ENCODE assay signal across 8 cellular contexts in genomic region chr5:149345147-149345891, GRCh38. TPM values are rescaled to one million over a fixed set of nuclear protein-coding genes. Genes with fewer than 3 reads are reported as not detected.
DNase-seq lines count a peak whose midpoint lies in the region; ATAC-seq and TF ChIP-seq lines count a peak whose summit lies in the region.

GRPEL2 (plus strand) TSS chr5:149345499; CDS start chr5:149345540, 41 bp downstream.

- H3K4me3 ChIP-seq in BJ (ENCODE audit: low read depth, low read length), result peak within 1 kb of the TSS; percentile 72
- H3K4me3 ChIP-seq in left lung, result peak within 1 kb of the TSS; percentile 70 to 92

- H3K27ac ChIP-seq in left lung, result peak within 1 kb of the TSS; percentile 81 to 91

- intact Hi-C loops in left lung (cut with DNase I), result no loop called here

- H3K9me3 Mint-ChIP-seq in activated CD4-positive, alpha-beta T cell treated with anti-CD3 and anti-CD28 coated beads, Interleukin-2, amount 10 ng/mL, durations not matched to agents 7 days and 5 days, result no peaks in the 10 kb centered on the region

- H3K27ac Mint-ChIP-seq in activated CD4-positive, alpha-beta T cell treated with anti-CD3 and anti-CD28 coated beads, Interleukin-2, amount 10 ng/mL, durations not matched to agents 7 days and 5 days, result peak within 1 kb of the TSS; percentile 93

- no peak for TF ChIP-seq CTCF in BJ (IDR thresholded peaks at IDR 0.05; ENCODE audit: insufficient read depth, low read depth, low read length)
- no peak for TF ChIP-seq CTCF in left lung (IDR thresholded peaks at IDR 0.05)

- CTCF ChIA-PET in BJ (lab: Yijun Ruan, JAX), result interaction anchor here (0.6 to 3.9 kb wide), 9 partner anchors 10 to 273 kb away, joined by 3 to 24 read pairs (median 3); no protein-coding TSS in a partner anchor
- CTCF ChIA-PET in activated CD4-positive, alpha-beta T cell treated with anti-CD3 and anti-CD28 coated beads, Interleukin-2, amount 10 ng/mL, durations not matched to agents 7 days and 5 days (lab: Charles Lee), result interaction anchor here (0.5 to 3.9 kb wide), 11 partner anchors 8 to 1895 kb away, joined by 3 to 19 read pairs (median 6); partner anchors contain the start of genes CSNK1A1 and PCYOX1L

- peaks cover 44% of the 10 kb centered on the region for H3K36me3 Mint-ChIP-seq in activated CD4-positive, alpha-beta T cell treated with anti-CD3 and anti-CD28 coated beads, Interleukin-2, amount 10 ng/mL, durations not matched to agents 7 days and 5 days (ENCODE audit: low read depth)

- H3K27me3 Mint-ChIP-seq in activated CD4-positive, alpha-beta T cell treated with anti-CD3 and anti-CD28 coated beads, Interleukin-2, amount 10 ng/mL, durations not matched to agents 7 days and 5 days, result no peaks in the 10 kb centered on the region

- H3K9me3 ChIP-seq in left lung, result no peaks in the 10 kb centered on the region

- H3K4me3 Mint-ChIP-seq in activated CD4-positive, alpha-beta T cell treated with anti-CD3 and anti-CD28 coated beads, Interleukin-2, amount 10 ng/mL, durations not matched to agents 7 days and 5 days, result peak within 1 kb of the TSS; percentile 83

- DNase-seq in BJ (ENCODE audit: low read depth) (peak; percentile 89), GM19240 (ENCODE audit: insufficient read length, low spot score) (peak; percentile 86), NCI-H69 (lab: John Stamatoyannopoulos, UW) (peak; percentile 99), dedifferentiated amniotic fluid mesenchymal stem cell (ENCODE audit: extremely low spot score) (peak; percentile 99), left lung (peak; percentile 96 to 98)
- DNase-seq in activated CD4-positive, alpha-beta T cell treated with anti-CD3 and anti-CD28 coated beads, Interleukin-2, amount 10 ng/mL, durations not matched to agents 7 days and 5 days, result peak; percentile 93
- peak; percentile 87 to 89 for DNase-seq in stimulated activated CD4-positive, alpha-beta T cell treated with anti-CD3 and anti-CD28 coated beads, Interleukin-2, amount 100 ng/mL, for 48 hours

- peaks cover 0 to 49% of the 10 kb centered on the region in 2 donors for H3K4me1 ChIP-seq in left lung

- H3K36me3 ChIP-seq in BJ (ENCODE audit: control insufficient read depth, insufficient read depth, low read length) (peaks cover 9% of the 10 kb centered on the region), left lung (peaks cover 0 to 24% of the 10 kb centered on the region in 2 donors)

- ATAC-seq in HG03460 (IDR thresholded peaks at IDR 0.05; ENCODE audit: unreplicated experiment) (peak; percentile 96), left lung (peak; percentile 97)

- H3K27me3 ChIP-seq in BJ (ENCODE audit: control insufficient read depth, insufficient read depth, low read length) (no peaks in the 10 kb centered on the region), left lung (no peaks in the 10 kb centered on the region)

- peaks cover 56% of the 10 kb centered on the region for H3K4me1 Mint-ChIP-seq in activated CD4-positive, alpha-beta T cell treated with anti-CD3 and anti-CD28 coated beads, Interleukin-2, amount 10 ng/mL, durations not matched to agents 7 days and 5 days

- POLR2A ChIA-PET in BJ (lab: Charles Lee), result interaction anchor here (0.8 to 1.2 kb wide), 2 partner anchors 24 to 75 kb away, joined by 3 read pairs; no protein-coding TSS in a partner anchor
- POLR2A ChIA-PET in activated CD4-positive, alpha-beta T cell treated with anti-CD3 and anti-CD28 coated beads, Interleukin-2, amount 10 ng/mL, durations not matched to agents 7 days and 5 days (lab: Charles Lee), result interaction anchor here (0.6 to 1.4 kb wide), 5 partner anchors 12 to 235 kb away, joined by 3 to 10 read pairs (median 4); partner anchors contain the start of genes CSNK1A1 and PCYOX1L

RNA-seq across cellular contexts. Expression of gene GRPEL2, which starts in this region (rescaled TPM):
- polyA plus RNA-seq in BJ (2011; rRNA removed), result 17.1 and 18.0 TPM in 2 replicates
- polyA minus RNA-seq in BJ (2011; rRNA and poly(A)+ RNA removed), result 16.6 and 21.9 TPM in 2 replicates
- total RNA-seq in activated CD4-positive, alpha-beta T cell treated with anti-CD3 and anti-CD28 coated beads, Interleukin-2, amount 10 ng/mL, durations not matched to agents 7 days and 5 days, result 10 to 100 TPM; 36.1 to 36.6 TPM
- total RNA-seq in left lung, result 10 to 100 TPM; 12.3 to 15.9 TPM

Comparison
In these comparisons a context has a peak if more than half of its experiments do, and no peak if none do; other contexts are left out.
1. Peak in every context shown above with its lines: DNase-seq, ATAC-seq, H3K4me3 ChIP-seq and H3K27ac ChIP-seq.